11 cellular contexts compared by ENCODE assay signal in genomic region chr13:39942177-39942900, GRCh38.
DNase-seq lines count a peak whose midpoint lies in the region; ATAC-seq, FAIRE-seq and TF ChIP-seq lines count a peak whose summit lies in the region.
"Had no signal": no experiment of that assay in that cellular context is flagged by ENCODE, and none has a peak within 500 bp of the region (broad histone marks: within the 10 kb centered on the region; RNA-seq: fewer than 3 reads in every experiment).

No MANE protein-coding gene starts in this region.

- POLR2A ChIA-PET in CD8-positive, alpha-beta T cell (lab: Charles Lee): interaction anchor here (1.6 kb wide), 2 partner anchors 11 to 740 kb away, joined by 7 to 8 read pairs; no protein-coding TSS in a partner anchor
- POLR2A ChIA-PET in GM12878 (lab: Charles Lee): no interaction called here

- no peak overlapping the region for H3K4me3 Mint-ChIP-seq in CD8-positive, alpha-beta T cell
- H3K4me3 Mint-ChIP-seq in H9: no peak overlapping the region
- H3K4me3 Mint-ChIP-seq: CD14-positive monocyte had no signal

- no peak overlapping the region for H2BK120ac ChIP-seq in H9 (ENCODE audit: low read depth, low read length, poor library complexity, severe bottlenecking)

- no peaks in the 10 kb centered on the region for H3K27me3 ChIP-seq in CD8-positive, alpha-beta T cell (ENCODE audit: insufficient read depth, low read length)
- H3K27me3 ChIP-seq in GM12878 (replicated peaks in 1 of 2; ENCODE audit: control insufficient read depth in 2 of 2, insufficient read depth in 2 of 2, low read length in 1 of 2) (no peaks in the 10 kb centered on the region; a peak in 2 of 4 replicates), H9 (ENCODE audit: insufficient read depth, low read length) (no peaks in the 10 kb centered on the region)
- H3K27me3 ChIP-seq: colonic mucosa, hepatocyte had no signal

- H3K4me1 Mint-ChIP-seq in CD8-positive, alpha-beta T cell (ENCODE audit: low read depth): peaks cover 4% of the 10 kb centered on the region
- peaks cover 14 to 17% of the 10 kb centered on the region in 2 experiments for H3K4me1 Mint-ChIP-seq in H9

- no peak overlapping the region for H2AK5ac ChIP-seq in H9 (ENCODE audit: insufficient read length, low read length)

- no peaks in the 10 kb centered on the region for H3K9me3 Mint-ChIP-seq in CD8-positive, alpha-beta T cell
- H3K9me3 Mint-ChIP-seq in H9: no peaks in the 10 kb centered on the region
- H3K9me3 Mint-ChIP-seq: CD14-positive monocyte had no signal

- peak; percentile 37 for ATAC-seq in CD8-positive, alpha-beta T cell
- ATAC-seq in GM19452 (IDR thresholded peaks at IDR 0.05; ENCODE audit: unreplicated experiment) (peak; percentile 44), HG03045 (IDR thresholded peaks at IDR 0.05; ENCODE audit: unreplicated experiment) (peak; percentile 23), GM12878 (peak; percentile 69), left colon (no peak)

- 48% methylated on average over 10 of the region's 10 CpGs for WGBS in GM12878 (ENCODE audit: insufficient coverage, insufficient replicate concordance, low lambda C conversion rate, missing lambda C conversion rate)
- no CpG with 5 or more reads among the region's 10 CpGs for WGBS in H9 (ENCODE audit: extremely low coverage, insufficient read length, low lambda C conversion rate)

- H2AFZ ChIP-seq in GM12878 (ENCODE audit: control insufficient read depth, low read depth, low read length) (no peak overlapping the region), H9 (ENCODE audit: low read length) (no peak overlapping the region)
- H2AFZ ChIP-seq: hepatocyte had no signal

- SMC1A ChIA-PET in GM12878 (lab: Charles Lee; ENCODE audit: uncharacterized antibody, unreplicated experiment): interaction anchor here (0.6 to 5.2 kb wide), 18 partner anchors 27 to 835 kb away, joined by 3 to 40 read pairs (median 3); no protein-coding TSS in a partner anchor

- H2BK12ac ChIP-seq in H9 (ENCODE audit: insufficient read length, low read depth, low read length): no peak overlapping the region

- H3K36me3 ChIP-seq in CD8-positive, alpha-beta T cell (ENCODE audit: insufficient read depth, low read length): no peaks in the 10 kb centered on the region
- no peaks in the 10 kb centered on the region for H3K36me3 ChIP-seq in GM12878 (ENCODE audit: control insufficient read depth in 2 of 2, insufficient read depth in 2 of 2, low read length in 1 of 2)
- H3K36me3 ChIP-seq: colonic mucosa had no signal

- no peak for TF ChIP-seq EP300 in GM12878 (IDR thresholded peaks at IDR 0.05; ENCODE audit: borderline replicate concordance in 1 of 2, control insufficient read depth in 1 of 2, low read depth in 2 of 2, low read length in 2 of 2)

- H3K14ac ChIP-seq in H9 (ENCODE audit: insufficient read depth, low read length): no peak overlapping the region

- RAD21 ChIA-PET in GM12878 (lab: Charles Lee; ENCODE audit: unreplicated experiment): interaction anchor here (0.8 to 2.6 kb wide), 11 partner anchors 13 to 835 kb away, joined by 3 to 25 read pairs (median 4); no protein-coding TSS in a partner anchor

- H4K20me1 ChIP-seq in GM12878 (ENCODE audit: control insufficient read depth, insufficient read depth) (no peaks in the 10 kb centered on the region), H9 (ENCODE audit: control insufficient read depth, insufficient read depth, insufficient read length) (no peaks in the 10 kb centered on the region)

- no peak overlapping the region for H3K23ac ChIP-seq in H9 (ENCODE audit: insufficient read length, low read depth, low read length)

- H3K23me2 ChIP-seq in H9 (ENCODE audit: insufficient read length, low read depth, low read length, poor library complexity, severe bottlenecking): no peaks in the 10 kb centered on the region

- H3K27ac ChIP-seq in CD8-positive, alpha-beta T cell (ENCODE audit: low read depth, low read length): no peak overlapping the region
- H3K27ac ChIP-seq in GM12878 (ENCODE audit: control insufficient read depth, insufficient read depth): no peak overlapping the region
- no peak overlapping the region for H3K27ac ChIP-seq in H9 (ENCODE audit: insufficient read length, low read depth, low read length)
- H3K27ac ChIP-seq: colonic mucosa, hepatocyte had no signal

- H3K4me3 ChIP-seq in CD8-positive, alpha-beta T cell (ENCODE audit: low read depth, low read length): no peak overlapping the region
- H3K4me3 ChIP-seq in GM12878: no peak overlapping the region
- H3K4me3 ChIP-seq: colonic mucosa, hepatocyte had no signal

- H3K27ac Mint-ChIP-seq in CD8-positive, alpha-beta T cell: no peak overlapping the region
- no peak overlapping the region for H3K27ac Mint-ChIP-seq in H9
- H3K27ac Mint-ChIP-seq: CD14-positive monocyte had no signal

- no peak for FAIRE-seq in GM12878 (lab: Jason Lieb, UNC)

- H3K27me3 Mint-ChIP-seq in CD8-positive, alpha-beta T cell (ENCODE audit: low read depth): peaks cover 2% of the 10 kb centered on the region
- H3K27me3 Mint-ChIP-seq in H9 (ENCODE audit: low read depth): peaks cover 32% of the 10 kb centered on the region

- no peaks in the 10 kb centered on the region for H3K36me3 Mint-ChIP-seq in CD8-positive, alpha-beta T cell
- no peaks in the 10 kb centered on the region for H3K36me3 Mint-ChIP-seq in H9 (ENCODE audit: insufficient read depth in 1 of 3, low read depth in 3 of 3)
- H3K36me3 Mint-ChIP-seq: CD14-positive monocyte had no signal

- no peak overlapping the region for H3K56ac ChIP-seq in H9 (ENCODE audit: insufficient read length, low read depth, low read length)

- no peaks in the 10 kb centered on the region for H3K4me1 ChIP-seq in CD8-positive, alpha-beta T cell (ENCODE audit: insufficient read depth, low read length)
- no peaks in the 10 kb centered on the region for H3K4me1 ChIP-seq in GM12878 (ENCODE audit: control insufficient read depth, insufficient read depth, low read length)
- peaks cover 9% of the 10 kb centered on the region; the same call in 1 of the 2 replicates for H3K4me1 ChIP-seq in H9 (ENCODE audit: insufficient read depth, low read length)
- H3K4me1 ChIP-seq: colonic mucosa had no signal

- no peak overlapping the region for H2BK15ac ChIP-seq in H9 (ENCODE audit: low read depth, low read length)

- H3T11ph ChIP-seq in H9 (ENCODE audit: low read length): no peak overlapping the region

- H3K79me1 ChIP-seq in H9 (ENCODE audit: insufficient read depth, low read depth, low read length, poor library complexity, severe bottlenecking): no peaks in the 10 kb centered on the region

- TF ChIP-seq POLR2A in GM12878 (IDR thresholded peaks at IDR 0.05; ENCODE audit: low read depth, low read length): no peak

- H4K8ac ChIP-seq in H9 (replicated peaks; ENCODE audit: insufficient read length, low read depth, low read length): no peak overlapping the region

- H2BK5ac ChIP-seq in H9 (ENCODE audit: insufficient read length, low read length): no peak overlapping the region

- TF ChIP-seq CTCF in CD8-positive, alpha-beta T cell (IDR thresholded peaks at IDR 0.05): no peak
- no peak for TF ChIP-seq CTCF in GM12878 (IDR thresholded peaks at IDR 0.05 in 2 of 3, conservative IDR thresholded peaks at IDR 0.05 in 1 of 3; ENCODE audit: control insufficient read depth in 2 of 3, extremely low read depth in 1 of 3, insufficient read depth in 1 of 3, low read depth in 3 of 3, low read length in 3 of 3)
- TF ChIP-seq CTCF in H9 (conservative IDR thresholded peaks at IDR 0.05): no peak

- H3K4ac ChIP-seq in H9 (ENCODE audit: low read depth, low read length): no peak overlapping the region

- CTCF ChIA-PET in CD8-positive, alpha-beta T cell (lab: Charles Lee): interaction anchor here (0.6 to 5.1 kb wide), 56 partner anchors 11 to 1046 kb away, joined by 3 to 84 read pairs (median 4); no protein-coding TSS in a partner anchor
- CTCF ChIA-PET in GM12878 (lab: Yijun Ruan, JAX): interaction anchor here (0.6 to 4.2 kb wide), 38 partner anchors 9 to 1858 kb away, joined by 3 to 79 read pairs (median 4); no protein-coding TSS in a partner anchor

- TF ChIP-seq RAD21 in GM12878 (IDR thresholded peaks at IDR 0.05; ENCODE audit: insufficient read depth, low read depth, low read length): no peak

- H4K91ac ChIP-seq in H9 (ENCODE audit: insufficient read length, low read depth, low read length): no peak overlapping the region

- no peak overlapping the region for H3K4me2 ChIP-seq in GM12878 (ENCODE audit: control insufficient read depth, insufficient read depth)
- no peak overlapping the region for H3K4me2 ChIP-seq in H9 (ENCODE audit: insufficient read depth, insufficient read length, low read length)
- H3K4me2 ChIP-seq: hepatocyte had no signal

- H3K79me2 ChIP-seq in GM12878 (ENCODE audit: control insufficient read depth, insufficient read depth, low read length) (no peaks in the 10 kb centered on the region), H9 (ENCODE audit: insufficient read depth, low read length) (no peaks in the 10 kb centered on the region)
- H3K79me2 ChIP-seq: hepatocyte had no signal

- no peak overlapping the region for H4K5ac ChIP-seq in H9 (ENCODE audit: insufficient read length, low read depth, low read length)

- in situ Hi-C loops in GM12878 (cut with MboI): no loop called here

- no peak for DNase-seq in CD8-positive, alpha-beta T cell
- DNase-seq in GM12878 (ENCODE audit: low read depth, low spot score) (no peak), left colon (no peak), NCI-H146 treated with DMSO at 0.1 percent for 48 hours (lab: John Stamatoyannopoulos, UW; ENCODE audit: unreplicated experiment) (no peak), H9 (no peak), activated gamma-delta T cell (lab: John Stamatoyannopoulos, UW) (no peak)

- H3K9me3 ChIP-seq in CD8-positive, alpha-beta T cell (ENCODE audit: low read length): no peaks in the 10 kb centered on the region
- H3K9me3 ChIP-seq in GM12878 (replicated peaks; ENCODE audit: control insufficient read depth, insufficient read depth, low read length): no peaks in the 10 kb centered on the region; the same call in 2 of the 3 replicates
- no peaks in the 10 kb centered on the region for H3K9me3 ChIP-seq in H9 (ENCODE audit: control insufficient read depth, low read depth, low read length)
- H3K9me3 ChIP-seq: colonic mucosa had no signal

- H3K9ac ChIP-seq in GM12878 (ENCODE audit: control insufficient read depth, insufficient read depth, low read length) (no peak overlapping the region), H9 (ENCODE audit: extremely low read depth, insufficient read length, low read length) (no peak overlapping the region)

- no TSS peak for BruUV-seq in GM12878 (replicated peaks; lab: Mats Ljungman, UMichigan)

- intact Hi-C loops in CD8-positive, alpha-beta T cell (cut with DNase I, micrococcal nuclease): loop anchor here (1.0 to 5.0 kb wide), 7 partner anchors 126 to 741 kb away; no protein-coding TSS in a partner anchor
- intact Hi-C loops in GM12878 (cut with micrococcal nuclease; ENCODE audit: unreplicated experiment): loop anchor here (2.0 to 10.0 kb wide), 5 partner anchors 84 to 835 kb away; no protein-coding TSS in a partner anchor
- intact Hi-C loops in left colon (cut with DNase I, micrococcal nuclease): loop anchor here in 1 of 2 donors (10.0 kb wide), 1 partner anchor 742 kb away; no protein-coding TSS in a partner anchor

- H3K18ac ChIP-seq in H9 (ENCODE audit: insufficient read length, low read depth, low read length): no peak overlapping the region

- no peak overlapping the region for H2BK20ac ChIP-seq in H9 (ENCODE audit: low read depth, low read length, poor library complexity, severe bottlenecking)

TF ChIP-seq in GM12878, 131 proteins besides CTCF, POLR2A, EP300 and RAD21 (continues in another document):
- TF ChIP-seq GABPA (IDR thresholded peaks at IDR 0.05; ENCODE audit: low read depth): no peak
- no peak for TF ChIP-seq CBX3 (IDR thresholded peaks at IDR 0.05; ENCODE audit: borderline replicate concordance, low read depth)
